Comparison of ENCODE assay signal across 8 cellular contexts in the genomic region with DNA sequence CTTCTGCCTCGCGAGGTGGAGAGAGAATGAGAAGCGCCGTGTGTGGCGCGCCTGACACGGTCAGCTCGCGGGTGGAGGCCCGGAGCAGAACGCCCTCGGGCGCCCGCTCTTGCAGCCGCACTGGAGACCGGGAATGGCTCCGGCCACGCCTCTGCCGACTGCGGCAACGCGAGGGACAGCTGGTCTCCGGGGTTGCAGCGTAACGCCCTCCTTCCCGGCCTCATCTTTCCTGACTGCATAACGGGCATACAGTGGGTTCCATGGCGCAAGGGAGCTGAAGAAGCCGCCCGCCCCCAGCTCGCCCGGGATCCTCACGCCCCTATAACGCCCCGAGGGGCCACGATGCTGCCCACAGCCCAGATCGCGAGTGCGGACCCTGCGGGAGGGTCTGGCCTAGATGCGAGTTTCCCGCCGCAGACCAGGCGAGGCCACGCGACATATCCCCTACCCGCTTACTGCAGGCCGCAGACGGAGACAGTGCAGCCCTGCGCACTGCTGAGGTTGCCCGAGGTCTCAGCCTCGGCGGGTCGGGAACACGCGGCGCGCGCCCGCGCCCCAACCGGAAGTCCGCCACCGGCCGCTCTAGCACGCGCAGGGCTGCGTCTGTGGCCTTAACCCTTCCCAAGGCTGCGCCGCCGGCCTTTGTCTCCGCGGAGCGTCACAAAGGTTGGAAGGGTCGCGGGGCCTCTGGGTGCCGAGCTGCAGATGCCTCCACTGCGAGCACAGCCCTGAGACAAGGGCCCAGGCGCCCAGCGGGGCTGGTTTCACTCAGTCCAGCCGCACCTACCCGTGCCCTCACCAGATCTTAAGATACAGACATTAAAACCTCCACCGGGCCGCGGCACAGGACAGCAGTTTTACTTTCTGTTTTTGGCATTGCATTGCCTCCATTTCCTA. TPM values are rescaled to one million over a fixed set of nuclear protein-coding genes. Genes with fewer than 3 reads are reported as not detected.
DNase-seq lines count a peak whose midpoint lies in the region; ATAC-seq and TF ChIP-seq lines count a peak whose summit lies in the region.

No MANE protein-coding gene starts in this region.

- peaks cover 14% of the 10 kb centered on the region for H3K4me1 ChIP-seq in hepatocyte (ENCODE audit: insufficient read depth)

- in situ Hi-C loops in astrocyte of the cerebellum (cut with HindIII; ENCODE audit: low sequenced_read_pairs) = loop anchor here (10.0 kb wide), 1 partner anchor 90 kb away; the partner anchor contains the start of gene ZNF629

- no peaks in the 10 kb centered on the region for H4K20me1 ChIP-seq in hepatocyte (ENCODE audit: insufficient read depth, poor library complexity, severe bottlenecking)

- H3K79me2 ChIP-seq in hepatocyte = peaks cover 41% of the 10 kb centered on the region

- no peaks in the 10 kb centered on the region for H3K9me2 ChIP-seq in hepatocyte (replicated peaks; ENCODE audit: insufficient read depth)

- peak overlapping the region; percentile 67 for H3K4me3 ChIP-seq in astrocyte of the cerebellum (ENCODE audit: low read depth, low read length)
- H3K4me3 ChIP-seq in hepatocyte = peak overlapping the region; percentile 82

- ATAC-seq in GM18499 (IDR thresholded peaks at IDR 0.05; ENCODE audit: insufficient read depth, unreplicated experiment) = peak; percentile 39
- peak; percentile 72 for ATAC-seq in HG02884 (IDR thresholded peaks at IDR 0.05; ENCODE audit: unreplicated experiment)
- no peak for ATAC-seq in GM19467 (IDR thresholded peaks at IDR 0.05; ENCODE audit: unreplicated experiment)

- DNase-seq in NCI-H187 (lab: John Stamatoyannopoulos, UW) (peak; percentile 33 to 68), T-helper 9 cell (peak; percentile 74), astrocyte of the cerebellum (ENCODE audit: low read depth) (peak; percentile 56), hepatocyte (ENCODE audit: low spot score) (peak; percentile 95), retina (peak; percentile 98)

- peak overlapping the region; percentile 69 for H2AFZ ChIP-seq in hepatocyte

- H3K36me3 ChIP-seq in hepatocyte (replicated peaks; ENCODE audit: insufficient read depth, low read depth) = no peaks in the 10 kb centered on the region

- peak overlapping the region; percentile 78 for H3K4me2 ChIP-seq in hepatocyte

- no peaks in the 10 kb centered on the region for H3K27me3 ChIP-seq in hepatocyte

- TF ChIP-seq CTCF in astrocyte of the cerebellum (IDR thresholded peaks at IDR 0.05; ENCODE audit: low read depth, low read length, missing control alignments) (no peak), hepatocyte (IDR thresholded peaks at IDR 0.05; ENCODE audit: poor library complexity) (no peak)

- peak overlapping the region; percentile 98 for H3K27ac ChIP-seq in hepatocyte

- no peaks in the 10 kb centered on the region for H3K9me3 ChIP-seq in hepatocyte (ENCODE audit: low read depth)

- under 1% methylated on average over 81 of the region's 85 CpGs for WGBS in hepatocyte (ENCODE audit: low lambda C conversion rate, missing lambda C conversion rate)

RNA-seq across cellular contexts. Expression of gene BCL7C, which starts 18.8 kb away (rescaled TPM):
- 21.4 and 25.7 TPM in 2 replicates for total RNA-seq in hepatocyte
- 54.1 and 57.3 TPM in 2 replicates for polyA plus RNA-seq in hepatocyte

RNA-seq across cellular contexts. Expression of gene CTF1, which starts 21.3 kb away (rescaled TPM):
- 1.1 and 1.7 TPM in 2 replicates for total RNA-seq in hepatocyte
- 13.0 and 18.2 TPM in 2 replicates for polyA plus RNA-seq in hepatocyte

RNA-seq across cellular contexts. Expression of gene FBXL19, which starts 48.3 kb away (rescaled TPM):
- 15.6 and 19.4 TPM in 2 replicates for total RNA-seq in hepatocyte
- 2.1 and 3.6 TPM in 2 replicates for polyA plus RNA-seq in hepatocyte
